Comparison of ENCODE assay signal across 6 cellular contexts in the genomic region with DNA sequence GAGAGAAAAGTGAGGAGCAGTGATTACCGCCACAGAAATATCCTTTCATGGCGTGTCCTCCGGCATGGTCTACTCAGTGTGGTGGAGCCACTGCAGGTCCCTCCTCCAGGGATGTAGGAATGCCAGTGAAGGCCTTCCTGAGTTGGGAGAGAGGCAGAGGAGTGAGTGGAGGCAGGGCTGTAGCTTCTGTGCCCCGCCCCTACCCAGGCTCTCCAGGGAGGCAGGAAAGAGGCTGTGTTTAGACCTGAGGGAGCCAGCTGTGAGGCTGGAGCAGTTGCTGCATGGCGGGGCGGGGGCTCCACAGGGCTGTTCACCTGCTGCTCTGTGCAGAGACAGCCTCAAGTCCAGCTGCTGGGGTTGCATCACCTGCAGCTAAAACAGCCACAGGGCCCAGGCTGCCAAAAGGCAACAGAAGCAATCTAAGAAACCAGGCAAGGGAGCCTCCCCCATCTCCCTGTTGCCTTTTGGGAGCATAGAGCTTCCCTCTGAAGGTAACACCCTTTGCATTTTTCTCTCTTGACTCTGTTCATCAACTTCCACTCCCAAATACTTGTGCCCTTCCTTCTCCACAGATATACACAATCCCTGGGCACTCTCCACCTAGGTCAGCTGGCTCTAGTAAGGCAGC. TPM values are rescaled to one million over a fixed set of nuclear protein-coding genes. Genes with fewer than 3 reads are reported as not detected.
A peak's percentile ranks its signal among the peaks of the same experiment; 100 is the strongest.
DNase-seq lines count a peak whose midpoint lies in the region; ATAC-seq and TF ChIP-seq lines count a peak whose summit lies in the region.

No MANE protein-coding gene starts in this region.

- no peak overlapping the region for H3K9ac ChIP-seq in parathyroid adenoma

- H3K36me3 ChIP-seq in RWPE2 (ENCODE audit: low read depth): no peaks in the 10 kb centered on the region
- H3K36me3 ChIP-seq in parathyroid adenoma (ENCODE audit: control insufficient read depth, insufficient read depth, low read length): no peaks in the 10 kb centered on the region
- H3K36me3 ChIP-seq in heart right ventricle: no peaks in the 10 kb centered on the region

- peak overlapping the region; percentile 69 for H3K4me2 ChIP-seq in parathyroid adenoma (ENCODE audit: low read length)

- peak; percentile 69 for DNase-seq in HuH-7.5 (ENCODE audit: low spot score)
- no peak for DNase-seq in RWPE2 (ENCODE audit: low spot score)
- no peak for DNase-seq in activated CD4-positive, CD25-positive, alpha-beta regulatory T cell (lab: John Stamatoyannopoulos, UW)
- DNase-seq in heart right ventricle: no peak
- no peak for DNase-seq in COLO829 (ENCODE audit: low spot score)

- TF ChIP-seq CTCF in RWPE2 (IDR thresholded peaks at IDR 0.05; ENCODE audit: poor library complexity, severe bottlenecking): no peak
- TF ChIP-seq CTCF in parathyroid adenoma (IDR thresholded peaks at IDR 0.05): no peak
- TF ChIP-seq CTCF in heart right ventricle (IDR thresholded peaks at IDR 0.05): no peak

- H3K27ac ChIP-seq in RWPE2 (ENCODE audit: poor library complexity, severe bottlenecking) (peak overlapping the region; percentile 34), parathyroid adenoma (peak overlapping the region; percentile 86), heart right ventricle (no peak overlapping the region)

- ATAC-seq in RWPE2 (ENCODE audit: low read depth) (peak; percentile 49), heart right ventricle (no peak)

- H3K27me3 ChIP-seq in RWPE2 (ENCODE audit: insufficient read depth, poor library complexity, severe bottlenecking) (no peaks in the 10 kb centered on the region), parathyroid adenoma (ENCODE audit: control insufficient read depth, insufficient read depth, low read length) (no peaks in the 10 kb centered on the region), heart right ventricle (no peaks in the 10 kb centered on the region)

- no peaks in the 10 kb centered on the region for H3K79me2 ChIP-seq in parathyroid adenoma

- H2AFZ ChIP-seq in parathyroid adenoma: peak overlapping the region; percentile 80

- H3K4me3 ChIP-seq in RWPE2 (ENCODE audit: severe bottlenecking): no peak overlapping the region
- no peak overlapping the region for H3K4me3 ChIP-seq in parathyroid adenoma (ENCODE audit: low read depth, low read length)
- no peak overlapping the region for H3K4me3 ChIP-seq in heart right ventricle

- intact Hi-C loops in heart right ventricle (cut with DNase I): no loop called here

- H3K9me3 ChIP-seq in RWPE2 (ENCODE audit: severe bottlenecking): no peaks in the 10 kb centered on the region
- no peaks in the 10 kb centered on the region for H3K9me3 ChIP-seq in parathyroid adenoma (ENCODE audit: control insufficient read depth, low read length)
- no peaks in the 10 kb centered on the region for H3K9me3 ChIP-seq in heart right ventricle

- peaks cover 23% of the 10 kb centered on the region for H3K4me1 ChIP-seq in RWPE2 (ENCODE audit: insufficient read depth, poor library complexity, severe bottlenecking)
- H3K4me1 ChIP-seq in parathyroid adenoma: peaks cover 23% of the 10 kb centered on the region
- H3K4me1 ChIP-seq in heart right ventricle: peaks cover 3 to 38% (median 10%) of the 10 kb centered on the region in 9 donors

- WGBS in heart right ventricle, 2 donors: 92% methylated on average over 6 of the region's 6 CpGs

RNA-seq across cellular contexts. Expression of a gene that starts 0.8 kb away (rescaled TPM):
- total RNA-seq in heart right ventricle: under 1 TPM in 4 of 10 donors, not detected in 6; 0.15 to 0.36 (median 0.20) TPM
- polyA plus RNA-seq in heart right ventricle: under 1 TPM; 0.06 to 0.15 TPM

RNA-seq across cellular contexts. Expression of a gene that starts 6.7 kb away (rescaled TPM):
- total RNA-seq in heart right ventricle: 10 to 100 TPM; 56.5 to 99.4 (median 73.5) TPM
- polyA plus RNA-seq in heart right ventricle: 100 to 1,000 TPM in 1 of 2 donors, 10 to 100 TPM in 1; 79.2 to 104 TPM

RNA-seq across cellular contexts. Expression of a gene that starts 25.4 kb away (rescaled TPM):
- 10 to 100 TPM; 40.7 to 70.6 (median 55.7) TPM for total RNA-seq in heart right ventricle
- 10 to 100 TPM in 1 of 2 donors, 1 to 10 TPM in 1; 9.8 to 18.7 TPM for polyA plus RNA-seq in heart right ventricle

RNA-seq across cellular contexts. Expression of a gene that starts 27.0 kb away (rescaled TPM):
- 10 to 100 TPM; 37.5 to 50.1 (median 46.0) TPM for total RNA-seq in heart right ventricle
- polyA plus RNA-seq in heart right ventricle: 10 to 100 TPM; 11.5 to 24.4 TPM

RNA-seq across cellular contexts. Expression of a gene that starts 55.1 kb away (rescaled TPM):
- under 1 TPM; 0.21 to 0.78 (median 0.32) TPM for total RNA-seq in heart right ventricle
- 1 to 10 TPM in 1 of 2 donors, under 1 TPM in 1; 0.06 to 1.8 TPM for polyA plus RNA-seq in heart right ventricle

Comparison
In these comparisons a context has a peak if more than half of its experiments do, and no peak if none do; other contexts are left out.
1. H3K27ac ChIP-seq: peak in RWPE2 (single experiment) and parathyroid adenoma (single experiment); none in heart right ventricle (0 of 10).